In the genomic region with DNA sequence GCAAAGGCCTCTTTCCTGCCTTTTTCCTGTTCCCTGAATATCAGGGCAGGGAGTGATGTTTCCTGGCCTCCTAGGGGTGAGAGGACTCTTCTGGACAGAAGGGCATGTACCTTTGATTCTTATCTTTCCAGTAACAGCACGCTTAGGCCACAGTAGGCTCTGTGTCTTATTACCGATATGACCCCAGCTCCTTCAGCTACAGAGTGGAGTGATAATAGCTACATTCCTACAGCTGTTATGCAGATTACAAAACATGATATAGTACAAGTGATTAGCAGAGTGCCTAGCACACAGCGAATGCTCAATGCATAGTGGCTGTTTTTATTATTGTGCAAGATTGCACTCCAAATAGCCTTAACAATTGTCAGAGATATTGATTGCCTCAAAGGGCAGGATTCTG, we compare ENCODE assay signal across 1 cellular context.
TF ChIP-seq lines count a peak whose summit lies in the region.

No MANE protein-coding gene starts in this region.

TF ChIP-seq in IMR-90, 13 proteins besides CTCF, POLR2A, EP300 and RAD21:
- TF ChIP-seq CEBPB (IDR thresholded peaks at IDR 0.05; ENCODE audit: low read depth, low read length): 0 out of 2 replicates have a peak, but pooled peaks have one; percentile 6
- TF ChIP-seq RFX5 (IDR thresholded peaks at IDR 0.05; ENCODE audit: low read depth, low read length): no peak
